Comparison of ENCODE assay signal across 1 cellular context in the genomic region with DNA sequence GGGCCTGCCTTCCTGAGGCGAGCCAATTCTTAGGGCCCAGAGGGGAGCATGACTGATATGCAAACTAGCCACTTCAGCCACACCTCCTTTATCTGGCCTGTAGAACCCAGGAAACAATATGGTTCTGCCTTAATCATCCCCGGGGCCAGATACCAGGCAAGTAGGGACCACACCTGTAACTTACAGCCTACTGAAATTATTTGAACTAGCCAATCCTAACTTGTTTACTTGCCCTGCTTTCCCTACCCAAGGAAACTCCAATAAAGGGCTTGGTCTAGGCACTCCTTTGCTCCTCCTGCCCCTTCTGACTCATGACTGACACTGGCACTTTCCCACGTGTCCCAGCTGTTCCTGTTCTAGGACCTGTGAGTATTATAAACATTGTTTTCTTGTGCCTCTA.
A peak's percentile ranks its signal among the peaks of the same experiment; 100 is the strongest.
TF ChIP-seq lines count a peak whose summit lies in the region.

No MANE protein-coding gene starts in this region.

TF ChIP-seq in K562, 482 proteins besides CTCF, POLR2A, EP300 and RAD21 (continued from another document):
- TF ChIP-seq PRDM10 (IDR thresholded peaks at IDR 0.05; ENCODE audit: partially characterized antibody), result peak; percentile 91
- no peak for TF ChIP-seq CREM (IDR thresholded peaks at IDR 0.05; ENCODE audit: low read depth)
- TF ChIP-seq, protein P1, sequence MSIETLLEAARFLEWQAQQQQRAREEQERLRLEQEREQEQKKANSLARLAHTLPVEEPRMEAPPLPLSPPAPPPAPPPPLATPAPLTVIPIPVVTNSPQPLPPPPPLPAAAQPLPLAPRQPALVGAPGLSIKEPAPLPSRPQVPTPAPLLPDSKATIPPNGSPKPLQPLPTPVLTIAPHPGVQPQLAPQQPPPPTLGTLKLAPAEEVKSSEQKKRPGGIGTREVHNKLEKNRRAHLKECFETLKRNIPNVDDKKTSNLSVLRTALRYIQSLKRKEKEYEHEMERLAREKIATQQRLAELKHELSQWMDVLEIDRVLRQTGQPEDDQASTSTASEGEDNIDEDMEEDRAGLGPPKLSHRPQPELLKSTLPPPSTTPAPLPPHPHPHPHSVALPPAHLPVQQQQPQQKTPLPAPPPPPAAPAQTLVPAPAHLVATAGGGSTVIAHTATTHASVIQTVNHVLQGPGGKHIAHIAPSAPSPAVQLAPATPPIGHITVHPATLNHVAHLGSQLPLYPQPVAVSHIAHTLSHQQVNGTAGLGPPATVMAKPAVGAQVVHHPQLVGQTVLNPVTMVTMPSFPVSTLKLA (conservative IDR thresholded peaks at IDR 0.05), result peak in 1 of 2 experiments; percentile 44; a peak in 1 of 4 replicates
- TF ChIP-seq, protein P2, sequence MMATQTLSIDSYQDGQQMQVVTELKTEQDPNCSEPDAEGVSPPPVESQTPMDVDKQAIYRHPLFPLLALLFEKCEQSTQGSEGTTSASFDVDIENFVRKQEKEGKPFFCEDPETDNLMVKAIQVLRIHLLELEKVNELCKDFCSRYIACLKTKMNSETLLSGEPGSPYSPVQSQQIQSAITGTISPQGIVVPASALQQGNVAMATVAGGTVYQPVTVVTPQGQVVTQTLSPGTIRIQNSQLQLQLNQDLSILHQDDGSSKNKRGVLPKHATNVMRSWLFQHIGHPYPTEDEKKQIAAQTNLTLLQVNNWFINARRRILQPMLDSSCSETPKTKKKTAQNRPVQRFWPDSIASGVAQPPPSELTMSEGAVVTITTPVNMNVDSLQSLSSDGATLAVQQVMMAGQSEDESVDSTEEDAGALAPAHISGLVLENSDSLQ (IDR thresholded peaks at IDR 0.05), result peak; percentile 82
TF ChIP-seq in K562: peak in this region for 6.
